ENCODE assay signal across 3 cellular contexts in the genomic region with DNA sequence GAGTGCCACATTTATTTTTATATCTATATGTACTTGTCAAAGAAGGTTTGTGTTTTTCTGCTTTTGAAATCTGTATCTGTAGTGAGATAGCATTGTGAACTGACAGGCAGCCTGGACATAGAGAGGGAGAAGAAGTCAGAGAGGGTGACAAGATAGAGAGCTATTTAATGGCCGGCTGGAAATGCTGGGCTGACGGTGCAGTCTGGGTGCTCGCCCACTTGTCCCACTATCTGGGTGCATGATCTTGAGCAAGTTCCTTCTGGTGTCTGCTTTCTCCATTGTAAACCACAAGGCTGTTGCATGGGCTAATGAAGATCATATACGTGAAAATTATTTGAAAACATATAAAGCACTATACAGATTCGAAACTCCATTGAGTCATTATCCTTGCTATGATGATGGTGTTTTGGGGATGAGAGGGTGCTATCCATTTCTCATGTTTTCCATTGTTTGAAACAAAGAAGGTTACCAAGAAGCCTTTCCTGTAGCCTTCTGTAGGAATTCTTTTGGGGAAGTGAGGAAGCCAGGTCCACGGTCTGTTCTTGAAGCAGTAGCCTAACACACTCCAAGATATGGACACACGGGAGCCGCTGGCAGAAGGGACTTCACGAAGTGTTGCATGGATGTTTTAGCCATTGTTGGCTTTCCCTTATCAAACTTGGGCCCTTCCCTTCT.
TF ChIP-seq lines count a peak whose summit lies in the region.

No MANE protein-coding gene starts in this region.

TF ChIP-seq in GM12891, 5 proteins besides CTCF, POLR2A, EP300 and RAD21:
- TF ChIP-seq POU2F2 (IDR thresholded peaks at IDR 0.05; ENCODE audit: low read depth, low read length) (no peak), TAF1 (IDR thresholded peaks at IDR 0.05; ENCODE audit: low read depth, low read length) (no peak), POLR2AphosphoS5 (IDR thresholded peaks at IDR 0.05; ENCODE audit: low read depth, low read length) (no peak; the same call in 1 of the 2 replicates), SPI1 (IDR thresholded peaks at IDR 0.05; ENCODE audit: low read depth, low read length) (no peak), PAX5 (IDR thresholded peaks at IDR 0.05; ENCODE audit: insufficient read depth, low read length, severe bottlenecking) (no peak)

TF ChIP-seq in K562, 482 proteins besides CTCF, POLR2A, EP300 and RAD21 (continues in another document):
- TF ChIP-seq, protein P1, sequence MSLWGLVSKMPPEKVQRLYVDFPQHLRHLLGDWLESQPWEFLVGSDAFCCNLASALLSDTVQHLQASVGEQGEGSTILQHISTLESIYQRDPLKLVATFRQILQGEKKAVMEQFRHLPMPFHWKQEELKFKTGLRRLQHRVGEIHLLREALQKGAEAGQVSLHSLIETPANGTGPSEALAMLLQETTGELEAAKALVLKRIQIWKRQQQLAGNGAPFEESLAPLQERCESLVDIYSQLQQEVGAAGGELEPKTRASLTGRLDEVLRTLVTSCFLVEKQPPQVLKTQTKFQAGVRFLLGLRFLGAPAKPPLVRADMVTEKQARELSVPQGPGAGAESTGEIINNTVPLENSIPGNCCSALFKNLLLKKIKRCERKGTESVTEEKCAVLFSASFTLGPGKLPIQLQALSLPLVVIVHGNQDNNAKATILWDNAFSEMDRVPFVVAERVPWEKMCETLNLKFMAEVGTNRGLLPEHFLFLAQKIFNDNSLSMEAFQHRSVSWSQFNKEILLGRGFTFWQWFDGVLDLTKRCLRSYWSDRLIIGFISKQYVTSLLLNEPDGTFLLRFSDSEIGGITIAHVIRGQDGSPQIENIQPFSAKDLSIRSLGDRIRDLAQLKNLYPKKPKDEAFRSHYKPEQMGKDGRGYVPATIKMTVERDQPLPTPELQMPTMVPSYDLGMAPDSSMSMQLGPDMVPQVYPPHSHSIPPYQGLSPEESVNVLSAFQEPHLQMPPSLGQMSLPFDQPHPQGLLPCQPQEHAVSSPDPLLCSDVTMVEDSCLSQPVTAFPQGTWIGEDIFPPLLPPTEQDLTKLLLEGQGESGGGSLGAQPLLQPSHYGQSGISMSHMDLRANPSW (CRISPR knock-in tag; IDR thresholded peaks at IDR 0.05), result no peak
- TF ChIP-seq RNF2 (IDR thresholded peaks at IDR 0.05) (no peak), ESRRA (IDR thresholded peaks at IDR 0.05; ENCODE audit: borderline replicate concordance, low read depth) (peak; percentile 43; the same call in 1 of the 2 replicates), PTBP1 (IDR thresholded peaks at IDR 0.05; ENCODE audit: low read depth, low read length) (no peak), ZNF212 (CRISPR knock-in tag; IDR thresholded peaks at IDR 0.05) (no peak), TEAD2 (tag; IDR thresholded peaks at IDR 0.05) (peak; percentile 39; the same call in 1 of the 2 replicates), NFE2 (IDR thresholded peaks at IDR 0.05; ENCODE audit: low read depth) (peak; percentile 71)
- TF ChIP-seq, protein P2, sequence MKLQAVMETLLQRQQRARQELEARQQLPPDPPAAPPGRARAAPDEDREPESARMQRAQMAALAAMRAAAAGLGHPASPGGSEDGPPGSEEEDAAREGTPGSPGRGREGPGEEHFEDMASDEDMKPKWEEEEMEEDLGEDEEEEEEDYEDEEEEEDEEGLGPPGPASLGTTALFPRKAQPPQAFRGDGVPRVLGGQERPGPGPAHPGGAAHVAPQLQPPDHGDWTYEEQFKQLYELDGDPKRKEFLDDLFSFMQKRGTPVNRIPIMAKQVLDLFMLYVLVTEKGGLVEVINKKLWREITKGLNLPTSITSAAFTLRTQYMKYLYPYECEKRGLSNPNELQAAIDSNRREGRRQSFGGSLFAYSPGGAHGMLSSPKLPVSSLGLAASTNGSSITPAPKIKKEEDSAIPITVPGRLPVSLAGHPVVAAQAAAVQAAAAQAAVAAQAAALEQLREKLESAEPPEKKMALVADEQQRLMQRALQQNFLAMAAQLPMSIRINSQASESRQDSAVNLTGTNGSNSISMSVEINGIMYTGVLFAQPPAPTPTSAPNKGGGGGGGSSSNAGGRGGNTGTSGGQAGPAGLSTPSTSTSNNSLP (IDR thresholded peaks at IDR 0.05; ENCODE audit: borderline replicate concordance, low read depth, low read length), result no peak
- TF ChIP-seq, protein P3, sequence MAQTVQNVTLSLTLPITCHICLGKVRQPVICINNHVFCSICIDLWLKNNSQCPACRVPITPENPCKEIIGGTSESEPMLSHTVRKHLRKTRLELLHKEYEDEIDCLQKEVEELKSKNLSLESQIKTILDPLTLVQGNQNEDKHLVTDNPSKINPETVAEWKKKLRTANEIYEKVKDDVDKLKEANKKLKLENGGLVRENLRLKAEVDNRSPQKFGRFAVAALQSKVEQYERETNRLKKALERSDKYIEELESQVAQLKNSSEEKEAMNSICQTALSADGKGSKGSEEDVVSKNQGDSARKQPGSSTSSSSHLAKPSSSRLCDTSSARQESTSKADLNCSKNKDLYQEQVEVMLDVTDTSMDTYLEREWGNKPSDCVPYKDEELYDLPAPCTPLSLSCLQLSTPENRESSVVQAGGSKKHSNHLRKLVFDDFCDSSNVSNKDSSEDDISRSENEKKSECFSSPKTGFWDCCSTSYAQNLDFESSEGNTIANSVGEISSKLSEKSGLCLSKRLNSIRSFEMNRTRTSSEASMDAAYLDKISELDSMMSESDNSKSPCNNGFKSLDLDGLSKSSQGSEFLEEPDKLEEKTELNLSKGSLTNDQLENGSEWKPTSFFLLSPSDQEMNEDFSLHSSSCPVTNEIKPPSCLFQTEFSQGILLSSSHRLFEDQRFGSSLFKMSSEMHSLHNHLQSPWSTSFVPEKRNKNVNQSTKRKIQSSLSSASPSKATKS (CRISPR knock-in tag; IDR thresholded peaks at IDR 0.05), result no peak
- TF ChIP-seq, protein P4, sequence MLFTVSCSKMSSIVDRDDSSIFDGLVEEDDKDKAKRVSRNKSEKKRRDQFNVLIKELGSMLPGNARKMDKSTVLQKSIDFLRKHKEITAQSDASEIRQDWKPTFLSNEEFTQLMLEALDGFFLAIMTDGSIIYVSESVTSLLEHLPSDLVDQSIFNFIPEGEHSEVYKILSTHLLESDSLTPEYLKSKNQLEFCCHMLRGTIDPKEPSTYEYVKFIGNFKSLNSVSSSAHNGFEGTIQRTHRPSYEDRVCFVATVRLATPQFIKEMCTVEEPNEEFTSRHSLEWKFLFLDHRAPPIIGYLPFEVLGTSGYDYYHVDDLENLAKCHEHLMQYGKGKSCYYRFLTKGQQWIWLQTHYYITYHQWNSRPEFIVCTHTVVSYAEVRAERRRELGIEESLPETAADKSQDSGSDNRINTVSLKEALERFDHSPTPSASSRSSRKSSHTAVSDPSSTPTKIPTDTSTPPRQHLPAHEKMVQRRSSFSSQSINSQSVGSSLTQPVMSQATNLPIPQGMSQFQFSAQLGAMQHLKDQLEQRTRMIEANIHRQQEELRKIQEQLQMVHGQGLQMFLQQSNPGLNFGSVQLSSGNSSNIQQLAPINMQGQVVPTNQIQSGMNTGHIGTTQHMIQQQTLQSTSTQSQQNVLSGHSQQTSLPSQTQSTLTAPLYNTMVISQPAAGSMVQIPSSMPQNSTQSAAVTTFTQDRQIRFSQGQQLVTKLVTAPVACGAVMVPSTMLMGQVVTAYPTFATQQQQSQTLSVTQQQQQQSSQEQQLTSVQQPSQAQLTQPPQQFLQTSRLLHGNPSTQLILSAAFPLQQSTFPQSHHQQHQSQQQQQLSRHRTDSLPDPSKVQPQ (CRISPR knock-in tag; IDR thresholded peaks at IDR 0.05; ENCODE audit: borderline replicate concordance), result no peak
- TF ChIP-seq, protein P5, sequence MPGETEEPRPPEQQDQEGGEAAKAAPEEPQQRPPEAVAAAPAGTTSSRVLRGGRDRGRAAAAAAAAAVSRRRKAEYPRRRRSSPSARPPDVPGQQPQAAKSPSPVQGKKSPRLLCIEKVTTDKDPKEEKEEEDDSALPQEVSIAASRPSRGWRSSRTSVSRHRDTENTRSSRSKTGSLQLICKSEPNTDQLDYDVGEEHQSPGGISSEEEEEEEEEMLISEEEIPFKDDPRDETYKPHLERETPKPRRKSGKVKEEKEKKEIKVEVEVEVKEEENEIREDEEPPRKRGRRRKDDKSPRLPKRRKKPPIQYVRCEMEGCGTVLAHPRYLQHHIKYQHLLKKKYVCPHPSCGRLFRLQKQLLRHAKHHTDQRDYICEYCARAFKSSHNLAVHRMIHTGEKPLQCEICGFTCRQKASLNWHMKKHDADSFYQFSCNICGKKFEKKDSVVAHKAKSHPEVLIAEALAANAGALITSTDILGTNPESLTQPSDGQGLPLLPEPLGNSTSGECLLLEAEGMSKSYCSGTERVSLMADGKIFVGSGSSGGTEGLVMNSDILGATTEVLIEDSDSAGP (CRISPR knock-in tag; IDR thresholded peaks at IDR 0.05), result no peak

TF ChIP-seq in SK-N-SH treated with all-trans-retinoic acid at 6 μM for 48 hours, 23 proteins besides CTCF, POLR2A, EP300 and RAD21:
- no peak for TF ChIP-seq BACH2 (CRISPR knock-in tag; IDR thresholded peaks at IDR 0.05; ENCODE audit: borderline replicate concordance)
TF ChIP-seq in SK-N-SH treated with all-trans-retinoic acid at 6 μM for 48 hours: peak in this region for 0.
